ENCODE assay signal across 27 cellular contexts in genomic region chr6:149385998-149386646, GRCh38. TPM values are rescaled to one million over a fixed set of nuclear protein-coding genes. Genes with fewer than 3 reads are reported as not detected.
DNase-seq lines count a peak whose midpoint lies in the region; ATAC-seq, FAIRE-seq and TF ChIP-seq lines count a peak whose summit lies in the region.
"Had no signal": no experiment of that assay in that cellular context is flagged by ENCODE, and none has a peak within 500 bp of the region (broad histone marks: within the 10 kb centered on the region; RNA-seq: fewer than 3 reads in every experiment).

No MANE protein-coding gene starts in this region.

- ATAC-seq in activated T-helper 17 cell treated with anti-CD3 and anti-CD28 coated beads, Interleukin-2, amount 50 U/mL, for 72 hours (replicated peaks) = peak; percentile 75
- ATAC-seq in memory B cell (ENCODE audit: low read depth) (no peak), GM19397 (IDR thresholded peaks at IDR 0.05; ENCODE audit: unreplicated experiment) (no peak), GM21447 (IDR thresholded peaks at IDR 0.05; ENCODE audit: unreplicated experiment) (no peak)
- ATAC-seq: WTC11 had no signal

- H3K9me3 ChIP-seq in stomach = no peaks in the 10 kb centered on the region
- H3K9me3 ChIP-seq: HAP-1, left ventricle myocardium inferior, thyroid gland had no signal

- H3K27ac Mint-ChIP-seq in activated T-cell treated with anti-CD3 and anti-CD28 coated beads, Interleukin-2, amount 50 U/mL, for 24 hours = peak overlapping the region; percentile 54
- H3K27ac Mint-ChIP-seq in activated T-helper 17 cell treated with anti-CD3 and anti-CD28 coated beads, Interleukin-2, amount 50 U/mL, for 72 hours = peak overlapping the region; percentile 58
- H3K27ac Mint-ChIP-seq in memory B cell = peak overlapping the region; percentile 39
- H3K27ac Mint-ChIP-seq: stimulated activated naive CD8-positive, alpha-beta T cell treated with anti-CD3 and anti-CD28 coated beads, Interleukin-15, Interleukin-2, amounts not matched to agents 100 ng/mL and 50 ng/mL, for 24 hours; WTC11 had no signal

- H3K9me3 Mint-ChIP-seq in activated T-cell treated with anti-CD3 and anti-CD28 coated beads, Interleukin-2, amount 50 U/mL, for 24 hours = peaks cover 15% of the 10 kb centered on the region
- peaks cover 18% of the 10 kb centered on the region for H3K9me3 Mint-ChIP-seq in activated T-helper 17 cell treated with anti-CD3 and anti-CD28 coated beads, Interleukin-2, amount 50 U/mL, for 72 hours
- H3K9me3 Mint-ChIP-seq in memory B cell = peaks cover 6% of the 10 kb centered on the region

- DNase-seq in activated T-cell treated with anti-CD3 and anti-CD28 coated beads, Interleukin-2, amount 50 U/mL, for 24 hours = no peak
- DNase-seq in activated T-cell treated with anti-CD3 and anti-CD28 coated beads for 4 hours = no peak
- no peak for DNase-seq in GM19239 (ENCODE audit: insufficient read length, low spot score)
- no peak for DNase-seq in memory B cell (ENCODE audit: low spot score in 2 of 2)
- no peak for DNase-seq in stomach
- DNase-seq: activated CD4-positive, alpha-beta T cell treated with anti-CD3 and anti-CD28 coated beads, Interleukin-2, amount 50 U/mL, for 48 hours; hypothalamus; left ventricle myocardium inferior; NCI-H1105; NCI-H2029; NCI-H524 treated with DMSO at 0.1 percent for 48 hours; NK-92 treated with Interleukin-12 subunit alpha and Interleukin-12 subunit beta, amount 100 ng/mL, for 24 hours; Right ventricle myocardium superior; stimulated activated CD4-positive, alpha-beta T cell treated with anti-CD3 and anti-CD28 coated beads, Interleukin-15, amount 100 ng/mL, for 24 hours; T-helper 9 cell; thyroid gland had no signal

- TF ChIP-seq EP300 in stomach (IDR thresholded peaks at IDR 0.05) = no peak

- no peak overlapping the region for H3K4me3 ChIP-seq in stomach
- H3K4me3 ChIP-seq: HAP-1, left ventricle myocardium inferior, thyroid gland had no signal

- WGBS in stomach, 5 donors = 93 to 98% (median 96%) methylated on average over 5 of the region's 5 CpGs

- intact Hi-C loops in stomach (cut with DNase I; ENCODE audit: low total_unique reads) = no loop called here

- H3K4me3 Mint-ChIP-seq in activated T-cell treated with anti-CD3 and anti-CD28 coated beads, Interleukin-2, amount 50 U/mL, for 24 hours = no peak overlapping the region
- peak overlapping the region; percentile 34 for H3K4me3 Mint-ChIP-seq in activated T-helper 17 cell treated with anti-CD3 and anti-CD28 coated beads, Interleukin-2, amount 50 U/mL, for 72 hours
- no peak overlapping the region for H3K4me3 Mint-ChIP-seq in memory B cell
- H3K4me3 Mint-ChIP-seq: stimulated activated naive CD8-positive, alpha-beta T cell treated with anti-CD3 and anti-CD28 coated beads, Interleukin-15, Interleukin-2, amounts not matched to agents 100 ng/mL and 50 ng/mL, for 24 hours; WTC11 had no signal

- peaks cover 0 to 13% (median 4%) of the 10 kb centered on the region in 4 donors for H3K4me1 ChIP-seq in stomach

- H3K27ac ChIP-seq in stomach = no peak overlapping the region
- H3K27ac ChIP-seq: left ventricle myocardium inferior, thyroid gland had no signal

- no peaks in the 10 kb centered on the region for H3K27me3 Mint-ChIP-seq in activated T-cell treated with anti-CD3 and anti-CD28 coated beads, Interleukin-2, amount 50 U/mL, for 24 hours
- no peaks in the 10 kb centered on the region for H3K27me3 Mint-ChIP-seq in activated T-helper 17 cell treated with anti-CD3 and anti-CD28 coated beads, Interleukin-2, amount 50 U/mL, for 72 hours
- no peaks in the 10 kb centered on the region for H3K27me3 Mint-ChIP-seq in memory B cell
- H3K27me3 Mint-ChIP-seq: stimulated activated naive CD8-positive, alpha-beta T cell treated with anti-CD3 and anti-CD28 coated beads, Interleukin-15, Interleukin-2, amounts not matched to agents 100 ng/mL and 50 ng/mL, for 24 hours had no signal

- peak; percentile 4 for FAIRE-seq in GM19239 (lab: Jason Lieb, UNC)
- FAIRE-seq: endothelial cell of umbilical vein, G401.6 had no signal

- no peak for TF ChIP-seq CTCF in stomach (IDR thresholded peaks at IDR 0.05)

- peaks cover 5 to 33% (median 16%) of the 10 kb centered on the region in 4 donors for H3K36me3 ChIP-seq in stomach
- H3K36me3 ChIP-seq: thyroid gland had no signal

- no peaks in the 10 kb centered on the region for H3K27me3 ChIP-seq in stomach
- H3K27me3 ChIP-seq: thyroid gland had no signal

- TF ChIP-seq POLR2A in stomach (IDR thresholded peaks at IDR 0.05) = no peak

- H3K36me3 Mint-ChIP-seq in activated T-cell treated with anti-CD3 and anti-CD28 coated beads, Interleukin-2, amount 50 U/mL, for 24 hours (ENCODE audit: low read depth) = peaks cover 93% of the 10 kb centered on the region
- H3K36me3 Mint-ChIP-seq in activated T-helper 17 cell treated with anti-CD3 and anti-CD28 coated beads, Interleukin-2, amount 50 U/mL, for 72 hours (ENCODE audit: low read depth) = peaks cover 100% of the 10 kb centered on the region
- H3K36me3 Mint-ChIP-seq in memory B cell = peaks cover 31% of the 10 kb centered on the region

- peaks cover 77% of the 10 kb centered on the region for H3K4me1 Mint-ChIP-seq in activated T-cell treated with anti-CD3 and anti-CD28 coated beads, Interleukin-2, amount 50 U/mL, for 24 hours (ENCODE audit: low read depth)
- H3K4me1 Mint-ChIP-seq in activated T-helper 17 cell treated with anti-CD3 and anti-CD28 coated beads, Interleukin-2, amount 50 U/mL, for 72 hours = peaks cover 41% of the 10 kb centered on the region
- peaks cover 12% of the 10 kb centered on the region for H3K4me1 Mint-ChIP-seq in memory B cell
- H3K4me1 Mint-ChIP-seq: WTC11 had no signal

RNA-seq across cellular contexts. Expression of gene SUMO4, which starts 13.9 kb away (rescaled TPM):
- total RNA-seq in activated T-helper 17 cell treated with anti-CD3 and anti-CD28 coated beads, Interleukin-2, amount 50 U/mL, for 72 hours = 10 to 100 TPM; 16.0 to 16.4 TPM
- total RNA-seq in stomach = 1 to 10 TPM in 4 of 5 donors, not detected in 1; 1.2 to 7.7 (median 4.0) TPM
- polyA plus RNA-seq in stomach = not detected
- total RNA-seq: M059J had no signal
- polyA plus RNA-seq: BJ, fibroblast of lung had no signal
